8 cellular contexts compared by ENCODE assay signal in genomic region chr11:73596547-73596946, GRCh38. TPM values are rescaled to one million over a fixed set of nuclear protein-coding genes. Genes with fewer than 3 reads are reported as not detected.
DNase-seq lines count a peak whose midpoint lies in the region; ATAC-seq and TF ChIP-seq lines count a peak whose summit lies in the region.

No MANE protein-coding gene starts in this region.

- H3K27ac ChIP-seq in dorsolateral prefrontal cortex (peak overlapping the region in 27 of 59 donors; percentile 3 to 98 (median 94)), trophoblast cell (ENCODE audit: low read depth, low read length) (no peak overlapping the region)

- DNase-seq in NT2/D1 (ENCODE audit: low read depth, low spot score) (no peak), dorsolateral prefrontal cortex (no peak), trophoblast cell (no peak), NCI-H2171 treated with DMSO at 0.1 percent for 48 hours (lab: John Stamatoyannopoulos, UW) (no peak), glomerular visceral epithelial cell (ENCODE audit: extremely low spot score) (no peak)

- no peak overlapping the region for H3K23ac ChIP-seq in trophoblast cell (ENCODE audit: low read length)

- H3K4ac ChIP-seq in trophoblast cell (ENCODE audit: low read depth, low read length): peak overlapping the region; percentile 49

- no CpG with 5 or more reads among the region's 2 CpGs for WGBS in trophoblast cell (ENCODE audit: extremely low coverage, insufficient coverage, insufficient read length)

- H4K12ac ChIP-seq in trophoblast cell (ENCODE audit: low read depth, low read length): no peak overlapping the region

- no peaks in the 10 kb centered on the region for H3K36me3 ChIP-seq in ES-I3 (ENCODE audit: insufficient read depth, low read length)
- H3K36me3 ChIP-seq in NT2/D1 (ENCODE audit: insufficient read depth, insufficient read length, low read length): no peaks in the 10 kb centered on the region
- no peaks in the 10 kb centered on the region for H3K36me3 ChIP-seq in trophoblast cell (ENCODE audit: control insufficient read depth in 1 of 2, insufficient read depth in 2 of 2, low read length in 2 of 2)

- peak overlapping the region; percentile 45 for H3K4me3 ChIP-seq in NT2/D1 (ENCODE audit: insufficient read length, low read depth)
- peak overlapping the region; percentile 65 to 100 (median 87) for H3K4me3 ChIP-seq in dorsolateral prefrontal cortex
- H3K4me3 ChIP-seq in trophoblast cell (ENCODE audit: low read depth, low read length): no peak overlapping the region

- no peak overlapping the region for H3K4me2 ChIP-seq in trophoblast cell (ENCODE audit: low read length)

- no peak overlapping the region for H4K91ac ChIP-seq in trophoblast cell (ENCODE audit: low read depth, low read length)

- no peak overlapping the region for H4K8ac ChIP-seq in trophoblast cell (ENCODE audit: low read depth, low read length)

- H2BK5ac ChIP-seq in trophoblast cell (ENCODE audit: low read depth, low read length, poor library complexity): no peak overlapping the region

- peaks cover 5% of the 10 kb centered on the region for H3K79me1 ChIP-seq in trophoblast cell (ENCODE audit: low read length)

- TF ChIP-seq CTCF in dorsolateral prefrontal cortex (IDR thresholded peaks at IDR 0.05 in 54 of 56, conservative IDR thresholded peaks at IDR 0.05 in 2 of 56; ENCODE audit: low read depth in 1 of 56, partially characterized antibody in 56 of 56): no peak

- peak overlapping the region; percentile 98; the same call in 1 of the 2 replicates for H3K9ac ChIP-seq in ES-I3 (ENCODE audit: low read depth, low read length)
- peak overlapping the region; percentile 36 for H3K9ac ChIP-seq in NT2/D1 (ENCODE audit: insufficient read length, low read depth)
- no peak overlapping the region for H3K9ac ChIP-seq in trophoblast cell (ENCODE audit: low read length)

- H2AFZ ChIP-seq in trophoblast cell (ENCODE audit: insufficient read depth, low read length, poor library complexity): no peak overlapping the region

- intact Hi-C loops in dorsolateral prefrontal cortex (cut with DNase I): loop anchor here (5.0 to 10.0 kb wide), 4 partner anchors 64 to 194 kb away; no protein-coding TSS in a partner anchor

- H2AK5ac ChIP-seq in trophoblast cell (ENCODE audit: low read length): peak overlapping the region; percentile 42

- no peak overlapping the region for H3K14ac ChIP-seq in trophoblast cell (ENCODE audit: low read length)

- peak overlapping the region; percentile 39 for H3K18ac ChIP-seq in trophoblast cell (ENCODE audit: low read length)

- peaks cover 11% of the 10 kb centered on the region for H3K79me2 ChIP-seq in trophoblast cell (ENCODE audit: control insufficient read depth, insufficient read depth, low read length, poor library complexity)

- no peak overlapping the region for H2BK120ac ChIP-seq in trophoblast cell (ENCODE audit: insufficient read depth, low read length, poor library complexity)

- H3K9me3 ChIP-seq in ES-I3 (ENCODE audit: control insufficient read depth, insufficient read depth, low read length): no peaks in the 10 kb centered on the region
- H3K9me3 ChIP-seq in NT2/D1 (ENCODE audit: insufficient read depth, low read length): no peaks in the 10 kb centered on the region
- no peaks in the 10 kb centered on the region for H3K9me3 ChIP-seq in trophoblast cell (ENCODE audit: insufficient read depth, low read depth, low read length)

- H3K27me3 ChIP-seq in NT2/D1 (ENCODE audit: insufficient read depth, insufficient read length) (no peaks in the 10 kb centered on the region), dorsolateral prefrontal cortex (no peaks in the 10 kb centered on the region), trophoblast cell (ENCODE audit: insufficient read depth, low read length) (no peaks in the 10 kb centered on the region)

- H3K4me1 ChIP-seq in ES-I3 (ENCODE audit: insufficient read depth, low read length) (0 out of 2 replicates have a peak, but pooled peaks cover 11% of the 10 kb centered on the region), NT2/D1 (ENCODE audit: insufficient read depth, insufficient read length) (peaks cover 4% of the 10 kb centered on the region), trophoblast cell (ENCODE audit: control insufficient read depth in 1 of 2, insufficient read depth in 2 of 2, low read length in 2 of 2) (peaks cover 9% of the 10 kb centered on the region in 2 experiments)

- ATAC-seq in GM19467 (IDR thresholded peaks at IDR 0.05; ENCODE audit: unreplicated experiment): no peak
- no peak for ATAC-seq in GM18873 (IDR thresholded peaks at IDR 0.05; ENCODE audit: low FRiP score, unreplicated experiment)

- no peak overlapping the region for H2BK12ac ChIP-seq in trophoblast cell (ENCODE audit: low read length)

RNA-seq across cellular contexts. Expression of gene FAM168A, which starts 1.4 kb away (rescaled TPM):
- total RNA-seq in dorsolateral prefrontal cortex: 100 to 1,000 TPM; 120 to 211 (median 149) TPM
- 14.0 and 14.1 TPM in 2 replicates for polyA plus RNA-seq in trophoblast cell (2013)

RNA-seq across cellular contexts. Expression of gene PLEKHB1, which starts 49.8 kb away (rescaled TPM):
- total RNA-seq in dorsolateral prefrontal cortex: 1,000 to 10,000 TPM in 25 of 120 experiments, 100 to 1,000 TPM in 95; 327 to 1,697 (median 734) TPM
- 0.12 and 0.34 TPM in 2 replicates for polyA plus RNA-seq in trophoblast cell (2013)
